In the genomic region with DNA sequence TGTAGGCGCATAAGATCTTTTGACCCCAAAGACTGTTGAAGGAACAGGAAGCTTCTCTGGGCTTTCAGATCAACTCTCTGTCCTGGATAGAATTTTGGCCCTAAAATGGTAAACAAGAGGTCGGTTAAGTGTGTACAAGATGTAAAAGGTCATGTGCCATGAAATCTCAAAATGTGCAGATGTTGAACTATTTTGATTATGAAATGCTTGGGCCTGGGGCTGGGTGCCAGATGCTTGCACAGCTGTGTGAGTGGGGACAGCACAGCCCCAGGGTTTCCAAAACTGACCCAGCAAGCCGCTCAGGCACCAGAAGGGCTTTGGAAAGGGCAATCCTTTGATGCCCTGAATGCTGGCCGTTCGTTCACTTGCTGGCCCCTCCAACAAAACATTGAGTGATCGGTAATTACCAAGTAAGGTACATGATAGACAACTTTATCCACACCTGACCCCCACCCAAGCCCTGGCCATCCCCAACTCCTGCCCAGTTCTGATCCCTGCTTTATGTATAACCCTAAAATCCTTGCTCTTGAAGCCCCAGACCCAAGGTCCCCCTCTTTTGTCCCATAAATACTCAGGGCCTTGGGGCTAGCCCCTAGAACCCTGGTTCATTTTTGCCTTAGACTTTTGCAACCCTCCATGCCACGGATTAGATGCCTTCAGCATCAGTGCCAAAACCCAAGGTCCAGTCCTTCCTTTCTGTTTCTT, we compare ENCODE assay signal across 21 cellular contexts. TPM values are rescaled to one million over a fixed set of nuclear protein-coding genes. Genes with fewer than 3 reads are reported as not detected.
A peak's percentile ranks its signal among the peaks of the same experiment; 100 is the strongest.
DNase-seq lines count a peak whose midpoint lies in the region; ATAC-seq, FAIRE-seq and TF ChIP-seq lines count a peak whose summit lies in the region.
"Had no signal": no experiment of that assay in that cellular context is flagged by ENCODE, and none has a peak within 500 bp of the region (broad histone marks: within the 10 kb centered on the region; RNA-seq: fewer than 3 reads in every experiment).

No MANE protein-coding gene starts in this region.

- H3K4me1 Mint-ChIP-seq in T-helper 17 cell, result peaks cover 20% of the 10 kb centered on the region

- H3K4me3 Mint-ChIP-seq in T-helper 17 cell, result no peak overlapping the region
- H3K4me3 Mint-ChIP-seq: activated CD4-positive, alpha-beta T cell treated with anti-CD3 and anti-CD28 coated beads for 36 hours; activated naive CD4-positive, alpha-beta T cell treated with anti-CD3 and anti-CD28 coated beads, Interleukin-2, amount 50 U/mL, for 24 hours had no signal

- no peaks in the 10 kb centered on the region for H3K36me3 ChIP-seq in gastrocnemius medialis
- no peaks in the 10 kb centered on the region for H3K36me3 ChIP-seq in effector memory CD4-positive, alpha-beta T cell (ENCODE audit: control insufficient read depth, insufficient read depth, low read length)
- H3K36me3 ChIP-seq: BE2C, esophagus squamous epithelium, SJSA1 had no signal

- peaks cover 4% of the 10 kb centered on the region for H3K36me3 Mint-ChIP-seq in T-helper 17 cell (ENCODE audit: low read depth)
- H3K36me3 Mint-ChIP-seq: activated naive CD4-positive, alpha-beta T cell treated with anti-CD3 and anti-CD28 coated beads, Interleukin-2, amount 50 U/mL, for 24 hours had no signal

- H3K9me3 ChIP-seq in T-helper 17 cell (ENCODE audit: control insufficient read depth, low read length, poor library complexity, severe bottlenecking) (no peaks in the 10 kb centered on the region), gastrocnemius medialis (no peaks in the 10 kb centered on the region)
- H3K9me3 ChIP-seq in effector memory CD4-positive, alpha-beta T cell (ENCODE audit: control insufficient read depth, low read length), result no peaks in the 10 kb centered on the region
- H3K9me3 ChIP-seq: BE2C, esophagus squamous epithelium, mucosa of descending colon, SJSA1 had no signal

- FAIRE-seq in D721Med (lab: Jason Lieb, UNC), result no peak

- ATAC-seq in T-helper 17 cell (no peak), Right ventricle myocardium inferior (peak; percentile 62), gastrocnemius medialis (peak; percentile 65 to 76), GM21576 (IDR thresholded peaks at IDR 0.05; ENCODE audit: unreplicated experiment) (no peak)
- ATAC-seq: activated CD4-positive, alpha-beta T cell treated with anti-CD3 and anti-CD28 coated beads for 36 hours; mucosa of descending colon had no signal

- DNase-seq in T-helper 17 cell (no peak), Right ventricle myocardium inferior (ENCODE audit: missing footprints) (peak; percentile 70), gastrocnemius medialis (peak; percentile 29 to 67), D721Med (ENCODE audit: insufficient read length, low spot score) (no peak)
- DNase-seq in effector memory CD4-positive, alpha-beta T cell, result no peak
- DNase-seq: activated CD4-positive, alpha-beta T cell treated with anti-CD3 and anti-CD28 coated beads for 36 hours; BE2C; dermis blood vessel endothelial cell; esophagus squamous epithelium; GF-D8; GOT3; kidney glomerular epithelial cell; mucosa of descending colon; NCI-H1105; OCI-M1; stimulated activated CD4-positive, alpha-beta T cell treated with anti-CD3 and anti-CD28 coated beads, Interleukin-4, amount 100 ng/mL, for 4 hours had no signal

- in situ Hi-C loops in gastrocnemius medialis (cut with MboI; ENCODE audit: low sequenced_read_pairs in 4 of 4), result no loop called here

- peak overlapping the region; percentile 5 for H3K27ac Mint-ChIP-seq in T-helper 17 cell
- H3K27ac Mint-ChIP-seq: activated CD4-positive, alpha-beta T cell treated with anti-CD3 and anti-CD28 coated beads for 36 hours had no signal

- peaks cover 27% of the 10 kb centered on the region for H3K27me3 Mint-ChIP-seq in T-helper 17 cell

- no peak overlapping the region for H3K4me3 ChIP-seq in gastrocnemius medialis
- H3K4me3 ChIP-seq in effector memory CD4-positive, alpha-beta T cell (ENCODE audit: insufficient read depth, low read depth, low read length, poor library complexity, severe bottlenecking), result no peak overlapping the region
- H3K4me3 ChIP-seq: esophagus squamous epithelium, mucosa of descending colon, SJSA1 had no signal

- H3K27ac ChIP-seq in gastrocnemius medialis, result no peak overlapping the region
- H3K27ac ChIP-seq in effector memory CD4-positive, alpha-beta T cell (ENCODE audit: insufficient read depth, low read length, poor library complexity, severe bottlenecking), result no peak overlapping the region
- H3K27ac ChIP-seq: esophagus squamous epithelium, KMS-11, SJSA1 had no signal

- TF ChIP-seq CTCF in gastrocnemius medialis (IDR thresholded peaks at IDR 0.05 in 4 of 5, conservative IDR thresholded peaks at IDR 0.05 in 1 of 5) (no peak), D721Med (IDR thresholded peaks at IDR 0.05; ENCODE audit: insufficient read depth, missing control alignments) (no peak)

- intact Hi-C loops in Right ventricle myocardium inferior (cut with DNase I) (no loop called here), gastrocnemius medialis (cut with DNase I; ENCODE audit: low total_unique reads) (no loop called here)

- TF ChIP-seq POLR2A in gastrocnemius medialis (IDR thresholded peaks at IDR 0.05), result no peak

- H3K27me3 ChIP-seq in gastrocnemius medialis, result peaks cover 15 to 30% (median 27%) of the 10 kb centered on the region in 3 donors
- no peaks in the 10 kb centered on the region for H3K27me3 ChIP-seq in effector memory CD4-positive, alpha-beta T cell (replicated peaks; ENCODE audit: control insufficient read depth, insufficient read depth, low read length, poor library complexity, severe bottlenecking)
- H3K27me3 ChIP-seq: BE2C, SJSA1 had no signal

- H3K4me1 ChIP-seq in gastrocnemius medialis, result no peaks in the 10 kb centered on the region
- peaks cover 18% of the 10 kb centered on the region for H3K4me1 ChIP-seq in effector memory CD4-positive, alpha-beta T cell (ENCODE audit: control insufficient read depth, insufficient read depth, low read length, poor library complexity, severe bottlenecking)
- H3K4me1 ChIP-seq: BE2C had no signal

RNA-seq across cellular contexts. Expression of gene TMEM239, which starts 1.9 kb away (rescaled TPM):
- total RNA-seq in T-helper 17 cell (not detected), Right ventricle myocardium inferior (not detected), gastrocnemius medialis (not detected)
- total RNA-seq: activated CD4-positive, alpha-beta T cell treated with anti-CD3 and anti-CD28 coated beads for 36 hours; dermis blood vessel endothelial cell; esophagus squamous epithelium; mucosa of descending colon; SJSA1; skeletal muscle tissue had no signal

RNA-seq across cellular contexts. Expression of gene C20orf141, which starts 3.3 kb away (rescaled TPM):
- total RNA-seq in T-helper 17 cell (not detected), Right ventricle myocardium inferior (not detected), gastrocnemius medialis (not detected)
- total RNA-seq: activated CD4-positive, alpha-beta T cell treated with anti-CD3 and anti-CD28 coated beads for 36 hours; dermis blood vessel endothelial cell; esophagus squamous epithelium; mucosa of descending colon; SJSA1; skeletal muscle tissue had no signal

RNA-seq across cellular contexts. Expression of gene CPXM1, which starts 17.6 kb away (rescaled TPM):
- total RNA-seq in T-helper 17 cell (under 1 TPM; 0.12 to 0.23 TPM), Right ventricle myocardium inferior (2.3 TPM), gastrocnemius medialis (1 to 10 TPM in 1 of 4 donors, under 1 TPM in 2, not detected in 1; 0.46 to 1.6 (median 0.81) TPM)

RNA-seq across cellular contexts. Expression of gene PCED1A, which starts 22.4 kb away (rescaled TPM):
- total RNA-seq in T-helper 17 cell (10 to 100 TPM; 45.8 to 47.0 TPM), Right ventricle myocardium inferior (10.7 TPM), gastrocnemius medialis (1 to 10 TPM; 2.6 to 9.3 (median 5.7) TPM)

RNA-seq across cellular contexts. Expression of gene VPS16, which starts 22.5 kb away (rescaled TPM):
- 10 to 100 TPM; 41.9 to 42.9 TPM for total RNA-seq in T-helper 17 cell
- 18.0 TPM for total RNA-seq in Right ventricle myocardium inferior
- 10 to 100 TPM; 17.3 to 26.4 (median 21.6) TPM for total RNA-seq in gastrocnemius medialis

Comparison
In these comparisons a context has a peak if more than half of its experiments do, and no peak if none do; other contexts are left out.
1. ATAC-seq: peak in Right ventricle myocardium inferior (single experiment) and gastrocnemius medialis (2 of 2); none in T-helper 17 cell (single experiment) and GM21576 (single experiment).
2. DNase-seq: peak in Right ventricle myocardium inferior (single experiment) and gastrocnemius medialis (2 of 2); none in T-helper 17 cell (0 of 3), effector memory CD4-positive, alpha-beta T cell (0 of 3) and D721Med (single experiment).